ENCODE assay signal across 2 cellular contexts in the genomic region with DNA sequence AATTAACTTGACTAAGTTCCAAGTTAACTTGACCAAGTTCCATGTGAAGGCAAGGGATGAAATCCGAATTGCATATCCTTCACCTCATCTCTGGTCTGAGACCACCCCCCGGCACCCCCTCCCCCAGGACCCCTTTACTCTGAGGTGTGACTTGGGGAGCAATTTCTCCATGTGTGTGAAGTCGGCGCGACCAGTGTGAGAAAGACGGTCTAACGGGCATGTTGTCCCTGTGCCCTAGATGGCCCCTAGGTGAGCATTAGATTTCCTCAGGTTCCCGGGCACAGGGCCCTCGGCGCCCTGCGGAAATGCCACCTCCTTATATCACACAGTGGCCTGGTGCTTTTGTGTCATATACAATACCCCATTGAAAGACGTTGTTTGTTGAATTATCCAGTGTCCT.
TF ChIP-seq lines count a peak whose summit lies in the region.

No MANE protein-coding gene starts in this region.

TF ChIP-seq in liver, 16 proteins besides CTCF, POLR2A, EP300 and RAD21 (continued from another document):
- TF ChIP-seq, protein P1, sequence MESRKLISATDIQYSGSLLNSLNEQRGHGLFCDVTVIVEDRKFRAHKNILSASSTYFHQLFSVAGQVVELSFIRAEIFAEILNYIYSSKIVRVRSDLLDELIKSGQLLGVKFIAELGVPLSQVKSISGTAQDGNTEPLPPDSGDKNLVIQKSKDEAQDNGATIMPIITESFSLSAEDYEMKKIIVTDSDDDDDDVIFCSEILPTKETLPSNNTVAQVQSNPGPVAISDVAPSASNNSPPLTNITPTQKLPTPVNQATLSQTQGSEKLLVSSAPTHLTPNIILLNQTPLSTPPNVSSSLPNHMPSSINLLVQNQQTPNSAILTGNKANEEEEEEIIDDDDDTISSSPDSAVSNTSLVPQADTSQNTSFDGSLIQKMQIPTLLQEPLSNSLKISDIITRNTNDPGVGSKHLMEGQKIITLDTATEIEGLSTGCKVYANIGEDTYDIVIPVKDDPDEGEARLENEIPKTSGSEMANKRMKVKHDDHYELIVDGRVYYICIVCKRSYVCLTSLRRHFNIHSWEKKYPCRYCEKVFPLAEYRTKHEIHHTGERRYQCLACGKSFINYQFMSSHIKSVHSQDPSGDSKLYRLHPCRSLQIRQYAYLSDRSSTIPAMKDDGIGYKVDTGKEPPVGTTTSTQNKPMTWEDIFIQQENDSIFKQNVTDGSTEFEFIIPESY (IDR thresholded peaks at IDR 0.05): no peak
- TF ChIP-seq SP1 (IDR thresholded peaks at IDR 0.05): no peak
- TF ChIP-seq YY1 (IDR thresholded peaks at IDR 0.05): no peak
- TF ChIP-seq GABPA (IDR thresholded peaks at IDR 0.05 in 1 of 2, conservative IDR thresholded peaks at IDR 0.05 in 1 of 2): no peak
- TF ChIP-seq FOXA1 (IDR thresholded peaks at IDR 0.05): no peak
- no peak for TF ChIP-seq TAF1 (conservative IDR thresholded peaks at IDR 0.05)
- TF ChIP-seq FOXA2 (IDR thresholded peaks at IDR 0.05): no peak
- TF ChIP-seq HNF4G (IDR thresholded peaks at IDR 0.05): no peak
- TF ChIP-seq, protein P2, sequence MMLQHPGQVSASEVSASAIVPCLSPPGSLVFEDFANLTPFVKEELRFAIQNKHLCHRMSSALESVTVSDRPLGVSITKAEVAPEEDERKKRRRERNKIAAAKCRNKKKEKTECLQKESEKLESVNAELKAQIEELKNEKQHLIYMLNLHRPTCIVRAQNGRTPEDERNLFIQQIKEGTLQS (IDR thresholded peaks at IDR 0.05): no peak
- no peak for TF ChIP-seq HNF4A (conservative IDR thresholded peaks at IDR 0.05)
- TF ChIP-seq, protein P3, sequence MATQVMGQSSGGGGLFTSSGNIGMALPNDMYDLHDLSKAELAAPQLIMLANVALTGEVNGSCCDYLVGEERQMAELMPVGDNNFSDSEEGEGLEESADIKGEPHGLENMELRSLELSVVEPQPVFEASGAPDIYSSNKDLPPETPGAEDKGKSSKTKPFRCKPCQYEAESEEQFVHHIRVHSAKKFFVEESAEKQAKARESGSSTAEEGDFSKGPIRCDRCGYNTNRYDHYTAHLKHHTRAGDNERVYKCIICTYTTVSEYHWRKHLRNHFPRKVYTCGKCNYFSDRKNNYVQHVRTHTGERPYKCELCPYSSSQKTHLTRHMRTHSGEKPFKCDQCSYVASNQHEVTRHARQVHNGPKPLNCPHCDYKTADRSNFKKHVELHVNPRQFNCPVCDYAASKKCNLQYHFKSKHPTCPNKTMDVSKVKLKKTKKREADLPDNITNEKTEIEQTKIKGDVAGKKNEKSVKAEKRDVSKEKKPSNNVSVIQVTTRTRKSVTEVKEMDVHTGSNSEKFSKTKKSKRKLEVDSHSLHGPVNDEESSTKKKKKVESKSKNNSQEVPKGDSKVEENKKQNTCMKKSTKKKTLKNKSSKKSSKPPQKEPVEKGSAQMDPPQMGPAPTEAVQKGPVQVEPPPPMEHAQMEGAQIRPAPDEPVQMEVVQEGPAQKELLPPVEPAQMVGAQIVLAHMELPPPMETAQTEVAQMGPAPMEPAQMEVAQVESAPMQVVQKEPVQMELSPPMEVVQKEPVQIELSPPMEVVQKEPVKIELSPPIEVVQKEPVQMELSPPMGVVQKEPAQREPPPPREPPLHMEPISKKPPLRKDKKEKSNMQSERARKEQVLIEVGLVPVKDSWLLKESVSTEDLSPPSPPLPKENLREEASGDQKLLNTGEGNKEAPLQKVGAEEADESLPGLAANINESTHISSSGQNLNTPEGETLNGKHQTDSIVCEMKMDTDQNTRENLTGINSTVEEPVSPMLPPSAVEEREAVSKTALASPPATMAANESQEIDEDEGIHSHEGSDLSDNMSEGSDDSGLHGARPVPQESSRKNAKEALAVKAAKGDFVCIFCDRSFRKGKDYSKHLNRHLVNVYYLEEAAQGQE (IDR thresholded peaks at IDR 0.05): no peak
- no peak for TF ChIP-seq NR2F2 (IDR thresholded peaks at IDR 0.05)
- no peak for TF ChIP-seq RXRA (IDR thresholded peaks at IDR 0.05)

TF ChIP-seq in HepG2, 621 proteins besides CTCF, POLR2A, EP300 and RAD21 (continued from another document):
- TF ChIP-seq, protein P4, sequence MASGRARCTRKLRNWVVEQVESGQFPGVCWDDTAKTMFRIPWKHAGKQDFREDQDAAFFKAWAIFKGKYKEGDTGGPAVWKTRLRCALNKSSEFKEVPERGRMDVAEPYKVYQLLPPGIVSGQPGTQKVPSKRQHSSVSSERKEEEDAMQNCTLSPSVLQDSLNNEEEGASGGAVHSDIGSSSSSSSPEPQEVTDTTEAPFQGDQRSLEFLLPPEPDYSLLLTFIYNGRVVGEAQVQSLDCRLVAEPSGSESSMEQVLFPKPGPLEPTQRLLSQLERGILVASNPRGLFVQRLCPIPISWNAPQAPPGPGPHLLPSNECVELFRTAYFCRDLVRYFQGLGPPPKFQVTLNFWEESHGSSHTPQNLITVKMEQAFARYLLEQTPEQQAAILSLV (CRISPR knock-in tag; IDR thresholded peaks at IDR 0.05; ENCODE audit: borderline replicate concordance): no peak
- TF ChIP-seq FOXM1 (CRISPR knock-in tag; IDR thresholded peaks at IDR 0.05) (no peak), POGZ (CRISPR knock-in tag; IDR thresholded peaks at IDR 0.05) (no peak), PCBP2 (optimal IDR thresholded peaks at IDR 0.05; ENCODE audit: low read depth, low read length, poor library complexity, severe bottlenecking) (no peak)
